9 cellular contexts compared by ENCODE assay signal in genomic region chr2:158459161-158460003, GRCh38. TPM values are rescaled to one million over a fixed set of nuclear protein-coding genes. Genes with fewer than 3 reads are reported as not detected.
DNase-seq lines count a peak whose midpoint lies in the region; ATAC-seq and TF ChIP-seq lines count a peak whose summit lies in the region.
"Had no signal": no experiment of that assay in that cellular context is flagged by ENCODE, and none has a peak within 500 bp of the region (broad histone marks: within the 10 kb centered on the region; RNA-seq: fewer than 3 reads in every experiment).

No MANE protein-coding gene starts in this region.

- intact Hi-C loops in natural killer cell (cut with micrococcal nuclease), result no loop called here
- intact Hi-C loops in activated T-helper 1 cell treated with anti-CD3 and anti-CD28 coated beads, Interleukin-12 subunit alpha, Interleukin-12 subunit beta, Interleukin-2, Interleukin-4 antibody, amounts not matched to agents 30 ng/mL and 10 ng/mL and 1 ng/mL, durations not matched to agents 14 hours and 24 hours and 36 hours (cut with micrococcal nuclease), result loop anchor here (5.0 kb wide), 7 partner anchors 88 to 1253 kb away; partner anchors contain the start of genes MARCHF7 and WDSUB1
- intact Hi-C loops in uterus (cut with DNase I; ENCODE audit: low total_unique reads), result no loop called here
- intact Hi-C loops in activated CD8-positive, alpha-beta T cell treated with anti-CD3 and anti-CD28 coated beads for 36 hours (cut with micrococcal nuclease), result loop anchor here (5.0 kb wide), 1 partner anchor 272 kb away; no protein-coding TSS in a partner anchor

- H3K4me1 Mint-ChIP-seq in natural killer cell, result peaks cover 15 to 20% of the 10 kb centered on the region in 2 donors
- H3K4me1 Mint-ChIP-seq in natural killer cell treated with Interleukin-12 subunit alpha and Interleukin-12 subunit beta and Interleukin-15 and Interleukin-18, amount 100 ng/mL, for 72 hours (ENCODE audit: low read depth in 2 of 2), result peaks cover 13 to 19% of the 10 kb centered on the region in 2 donors
- peaks cover 23% of the 10 kb centered on the region for H3K4me1 Mint-ChIP-seq in activated T-helper 1 cell treated with anti-CD3 and anti-CD28 coated beads, Interleukin-12 subunit alpha, Interleukin-12 subunit beta, Interleukin-2, Interleukin-4 antibody, amounts not matched to agents 30 ng/mL and 10 ng/mL and 1 ng/mL, durations not matched to agents 14 hours and 24 hours and 36 hours (ENCODE audit: low read depth)
- peaks cover 25% of the 10 kb centered on the region for H3K4me1 Mint-ChIP-seq in activated CD8-positive, alpha-beta T cell treated with anti-CD3 and anti-CD28 coated beads for 36 hours (ENCODE audit: low read depth)

- H3K27ac Mint-ChIP-seq in natural killer cell, result no peak overlapping the region
- H3K27ac Mint-ChIP-seq in natural killer cell treated with Interleukin-12 subunit alpha and Interleukin-12 subunit beta and Interleukin-15 and Interleukin-18, amount 100 ng/mL, for 72 hours, result no peak overlapping the region
- no peak overlapping the region for H3K27ac Mint-ChIP-seq in activated T-helper 1 cell treated with anti-CD3 and anti-CD28 coated beads, Interleukin-12 subunit alpha, Interleukin-12 subunit beta, Interleukin-2, Interleukin-4 antibody, amounts not matched to agents 30 ng/mL and 10 ng/mL and 1 ng/mL, durations not matched to agents 14 hours and 24 hours and 36 hours
- H3K27ac Mint-ChIP-seq in activated CD8-positive, alpha-beta T cell treated with anti-CD3 and anti-CD28 coated beads for 36 hours, result no peak overlapping the region

- peak overlapping the region; percentile 97 for H3K4me3 Mint-ChIP-seq in natural killer cell
- H3K4me3 Mint-ChIP-seq in natural killer cell treated with Interleukin-12 subunit alpha and Interleukin-12 subunit beta and Interleukin-15 and Interleukin-18, amount 100 ng/mL, for 72 hours, result no peak overlapping the region
- H3K4me3 Mint-ChIP-seq in activated T-helper 1 cell treated with anti-CD3 and anti-CD28 coated beads, Interleukin-12 subunit alpha, Interleukin-12 subunit beta, Interleukin-2, Interleukin-4 antibody, amounts not matched to agents 30 ng/mL and 10 ng/mL and 1 ng/mL, durations not matched to agents 14 hours and 24 hours and 36 hours, result peak overlapping the region; percentile 98
- no peak overlapping the region for H3K4me3 Mint-ChIP-seq in activated CD8-positive, alpha-beta T cell treated with anti-CD3 and anti-CD28 coated beads for 36 hours

- ATAC-seq in natural killer cell, result no peak
- ATAC-seq in natural killer cell treated with Interleukin-12 subunit alpha and Interleukin-12 subunit beta and Interleukin-15 and Interleukin-18, amount 100 ng/mL, for 72 hours, result no peak
- ATAC-seq in activated CD8-positive, alpha-beta T cell treated with anti-CD3 and anti-CD28 coated beads for 36 hours, result no peak
- ATAC-seq in GM21367 (IDR thresholded peaks at IDR 0.05; ENCODE audit: unreplicated experiment), result no peak
- ATAC-seq: naive thymus-derived CD8-positive, alpha-beta T cell had no signal

- H3K9me3 Mint-ChIP-seq in natural killer cell, result no peaks in the 10 kb centered on the region
- no peaks in the 10 kb centered on the region for H3K9me3 Mint-ChIP-seq in natural killer cell treated with Interleukin-12 subunit alpha and Interleukin-12 subunit beta and Interleukin-15 and Interleukin-18, amount 100 ng/mL, for 72 hours
- no peaks in the 10 kb centered on the region for H3K9me3 Mint-ChIP-seq in activated T-helper 1 cell treated with anti-CD3 and anti-CD28 coated beads, Interleukin-12 subunit alpha, Interleukin-12 subunit beta, Interleukin-2, Interleukin-4 antibody, amounts not matched to agents 30 ng/mL and 10 ng/mL and 1 ng/mL, durations not matched to agents 14 hours and 24 hours and 36 hours
- no peaks in the 10 kb centered on the region for H3K9me3 Mint-ChIP-seq in activated CD8-positive, alpha-beta T cell treated with anti-CD3 and anti-CD28 coated beads for 36 hours
- H3K9me3 Mint-ChIP-seq: naive thymus-derived CD8-positive, alpha-beta T cell had no signal

- TF ChIP-seq CTCF in natural killer cell (IDR thresholded peaks at IDR 0.05), result no peak
- TF ChIP-seq CTCF in uterus (IDR thresholded peaks at IDR 0.05), result no peak
- no peak for TF ChIP-seq CTCF in activated CD8-positive, alpha-beta T cell treated with anti-CD3 and anti-CD28 coated beads for 36 hours (IDR thresholded peaks at IDR 0.05)

- H3K4me3 ChIP-seq in iPS-20b (ENCODE audit: low read length), result peak overlapping the region; percentile 90
- H3K4me3 ChIP-seq in uterus, result peak overlapping the region; percentile 8 to 89

- H3K36me3 ChIP-seq in iPS-20b (ENCODE audit: insufficient read depth, low read depth, low read length) (no peaks in the 10 kb centered on the region), uterus (no peaks in the 10 kb centered on the region)

- H3K27me3 ChIP-seq in iPS-20b (ENCODE audit: insufficient read depth, low read length) (no peaks in the 10 kb centered on the region), uterus (no peaks in the 10 kb centered on the region)

- no peak overlapping the region for H3K27ac ChIP-seq in iPS-20b (ENCODE audit: low read length)
- peak overlapping the region in 1 of 2 donors; percentile 90 for H3K27ac ChIP-seq in uterus

- no peak for TF ChIP-seq POLR2A in uterus (IDR thresholded peaks at IDR 0.05)

- POLR2A ChIA-PET in activated CD8-positive, alpha-beta T cell treated with anti-CD3 and anti-CD28 coated beads for 36 hours (lab: Charles Lee), result no interaction called here

- no peaks in the 10 kb centered on the region for H3K36me3 Mint-ChIP-seq in natural killer cell
- no peaks in the 10 kb centered on the region for H3K36me3 Mint-ChIP-seq in natural killer cell treated with Interleukin-12 subunit alpha and Interleukin-12 subunit beta and Interleukin-15 and Interleukin-18, amount 100 ng/mL, for 72 hours
- H3K36me3 Mint-ChIP-seq in activated T-helper 1 cell treated with anti-CD3 and anti-CD28 coated beads, Interleukin-12 subunit alpha, Interleukin-12 subunit beta, Interleukin-2, Interleukin-4 antibody, amounts not matched to agents 30 ng/mL and 10 ng/mL and 1 ng/mL, durations not matched to agents 14 hours and 24 hours and 36 hours (ENCODE audit: low read depth), result peaks cover 10% of the 10 kb centered on the region
- H3K36me3 Mint-ChIP-seq in activated CD8-positive, alpha-beta T cell treated with anti-CD3 and anti-CD28 coated beads for 36 hours (ENCODE audit: low read depth), result peaks cover 8% of the 10 kb centered on the region
- H3K36me3 Mint-ChIP-seq: naive thymus-derived CD8-positive, alpha-beta T cell had no signal

- CTCF ChIA-PET in activated CD8-positive, alpha-beta T cell treated with anti-CD3 and anti-CD28 coated beads for 36 hours (lab: Charles Lee), result interaction anchor here (1.1 kb wide), 1 partner anchor 14 kb away, joined by 3 read pairs; no protein-coding TSS in a partner anchor

- H3K9me3 ChIP-seq in iPS-20b (ENCODE audit: insufficient read depth, low read depth, low read length) (no peaks in the 10 kb centered on the region), uterus (no peaks in the 10 kb centered on the region)

- peak overlapping the region; percentile 77; the same call in 1 of the 2 replicates for H3K9ac ChIP-seq in iPS-20b (ENCODE audit: low read depth, low read length)

- H3K27me3 Mint-ChIP-seq in natural killer cell (ENCODE audit: low read depth in 2 of 2), result peaks cover 5 to 29% of the 10 kb centered on the region in 2 donors
- peaks cover 9 to 16% of the 10 kb centered on the region in 2 donors for H3K27me3 Mint-ChIP-seq in natural killer cell treated with Interleukin-12 subunit alpha and Interleukin-12 subunit beta and Interleukin-15 and Interleukin-18, amount 100 ng/mL, for 72 hours
- H3K27me3 Mint-ChIP-seq in activated T-helper 1 cell treated with anti-CD3 and anti-CD28 coated beads, Interleukin-12 subunit alpha, Interleukin-12 subunit beta, Interleukin-2, Interleukin-4 antibody, amounts not matched to agents 30 ng/mL and 10 ng/mL and 1 ng/mL, durations not matched to agents 14 hours and 24 hours and 36 hours (ENCODE audit: insufficient read depth), result peaks cover 14% of the 10 kb centered on the region
- peaks cover 7% of the 10 kb centered on the region for H3K27me3 Mint-ChIP-seq in activated CD8-positive, alpha-beta T cell treated with anti-CD3 and anti-CD28 coated beads for 36 hours

- H3K4me1 ChIP-seq in iPS-20b (ENCODE audit: insufficient read depth, low read length), result peaks cover 17% of the 10 kb centered on the region
- H3K4me1 ChIP-seq in uterus, result no peaks in the 10 kb centered on the region

- DNase-seq in natural killer cell, result no peak
- DNase-seq in natural killer cell treated with Interleukin-12 subunit alpha and Interleukin-12 subunit beta and Interleukin-15 and Interleukin-18, amount 100 ng/mL, for 72 hours (ENCODE audit: low spot score), result no peak
- no peak for DNase-seq in activated T-helper 1 cell treated with anti-CD3 and anti-CD28 coated beads, Interleukin-12 subunit alpha, Interleukin-12 subunit beta, Interleukin-2, Interleukin-4 antibody, amounts not matched to agents 30 ng/mL and 10 ng/mL and 1 ng/mL, durations not matched to agents 14 hours and 24 hours and 36 hours (ENCODE audit: low spot score)
- no peak for DNase-seq in uterus
- no peak for DNase-seq in D341Med (ENCODE audit: low spot score)
- no peak for DNase-seq in activated CD8-positive, alpha-beta T cell treated with anti-CD3 and anti-CD28 coated beads for 36 hours
- DNase-seq: naive thymus-derived CD8-positive, alpha-beta T cell had no signal

RNA-seq across cellular contexts. Expression of gene PKP4, which starts 2.6 kb away (rescaled TPM):
- total RNA-seq in natural killer cell, result 1 to 10 TPM; 5.9 to 8.4 (median 7.2) TPM
- 10 to 100 TPM; 16.9 to 54.4 TPM for total RNA-seq in natural killer cell treated with Interleukin-12 subunit alpha and Interleukin-12 subunit beta and Interleukin-15 and Interleukin-18, amount 100 ng/mL, for 72 hours
- 28.4 and 30.3 TPM in 2 replicates for total RNA-seq in activated T-helper 1 cell treated with anti-CD3 and anti-CD28 coated beads, Interleukin-12 subunit alpha, Interleukin-12 subunit beta, Interleukin-2, Interleukin-4 antibody, amounts not matched to agents 30 ng/mL and 10 ng/mL and 1 ng/mL, durations not matched to agents 14 hours and 24 hours and 36 hours
- total RNA-seq in uterus, result 100 to 1,000 TPM in 1 of 4 donors, 10 to 100 TPM in 3; 35.6 to 122 (median 60.6) TPM
- total RNA-seq in activated CD8-positive, alpha-beta T cell treated with anti-CD3 and anti-CD28 coated beads for 36 hours, result 10 to 100 TPM; 33.7 to 38.7 TPM

RNA-seq across cellular contexts. Expression of gene CCDC148, which starts 2.8 kb away (rescaled TPM):
- total RNA-seq in natural killer cell (not detected), uterus (1 to 10 TPM in 2 of 4 donors, under 1 TPM in 1, not detected in 1; 0.77 to 9.7 (median 3.0) TPM)
- not detected for total RNA-seq in natural killer cell treated with Interleukin-12 subunit alpha and Interleukin-12 subunit beta and Interleukin-15 and Interleukin-18, amount 100 ng/mL, for 72 hours
- total RNA-seq in activated T-helper 1 cell treated with anti-CD3 and anti-CD28 coated beads, Interleukin-12 subunit alpha, Interleukin-12 subunit beta, Interleukin-2, Interleukin-4 antibody, amounts not matched to agents 30 ng/mL and 10 ng/mL and 1 ng/mL, durations not matched to agents 14 hours and 24 hours and 36 hours, result 0.36 TPM in 1 of 2 replicates, not detected in the other
- not detected for total RNA-seq in activated CD8-positive, alpha-beta T cell treated with anti-CD3 and anti-CD28 coated beads for 36 hours
- total RNA-seq: naive thymus-derived CD8-positive, alpha-beta T cell had no signal

Comparison
In these comparisons a context has a peak if more than half of its experiments do, and no peak if none do; other contexts are left out.
1. H3K4me3 Mint-ChIP-seq: peak in natural killer cell (single experiment) and activated T-helper 1 cell treated with anti-CD3 and anti-CD28 coated beads, Interleukin-12 subunit alpha, Interleukin-12 subunit beta, Interleukin-2, Interleukin-4 antibody, amounts not matched to agents 30 ng/mL and 10 ng/mL and 1 ng/mL, durations not matched to agents 14 hours and 24 hours and 36 hours (single experiment); none in natural killer cell treated with Interleukin-12 subunit alpha and Interleukin-12 subunit beta and Interleukin-15 and Interleukin-18, amount 100 ng/mL, for 72 hours (single experiment) and activated CD8-positive, alpha-beta T cell treated with anti-CD3 and anti-CD28 coated beads for 36 hours (single experiment).
2. intact Hi-C loops: an anchor here in activated T-helper 1 cell treated with anti-CD3 and anti-CD28 coated beads, Interleukin-12 subunit alpha, Interleukin-12 subunit beta, Interleukin-2, Interleukin-4 antibody, amounts not matched to agents 30 ng/mL and 10 ng/mL and 1 ng/mL, durations not matched to agents 14 hours and 24 hours and 36 hours (5.0 kb wide) and activated CD8-positive, alpha-beta T cell treated with anti-CD3 and anti-CD28 coated beads for 36 hours (5.0 kb wide); none called in natural killer cell and uterus.